16 cellular contexts compared by ENCODE assay signal in the genomic region with DNA sequence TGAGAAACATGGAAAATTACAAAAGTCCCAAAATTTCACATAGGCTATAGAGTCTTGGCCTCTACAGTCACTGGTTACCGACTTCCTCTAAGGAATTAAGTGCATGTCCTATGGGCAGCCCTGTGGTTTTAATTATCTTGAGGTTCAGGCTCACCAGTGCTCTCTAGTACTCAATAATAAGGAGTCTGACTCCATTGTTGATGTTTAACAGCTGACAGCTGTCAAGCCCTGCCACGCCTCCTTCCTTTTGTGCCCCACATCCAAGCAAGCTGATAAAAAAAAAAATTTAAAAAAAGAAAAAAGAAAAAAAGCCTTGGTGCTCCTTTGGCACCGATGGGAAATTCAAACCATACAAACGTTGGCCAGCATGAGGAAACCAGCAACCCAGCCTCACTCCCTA.
DNase-seq lines count a peak whose midpoint lies in the region; ATAC-seq and TF ChIP-seq lines count a peak whose summit lies in the region.
"Had no signal": no experiment of that assay in that cellular context is flagged by ENCODE, and none has a peak within 500 bp of the region (broad histone marks: within the 10 kb centered on the region; RNA-seq: fewer than 3 reads in every experiment).

No MANE protein-coding gene starts in this region.

- H3K4me3 ChIP-seq in fibroblast of pulmonary artery (replicated peaks; ENCODE audit: low read depth, low read length) (no peak overlapping the region), psoas muscle (no peak overlapping the region)

- intact Hi-C loops in psoas muscle (cut with DNase I) = loop anchor here in 1 of 2 donors (5.0 to 10.0 kb wide), 2 partner anchors 69 to 557 kb away; a partner anchor contains a TSS

- H3K27me3 ChIP-seq in psoas muscle (ENCODE audit: insufficient read depth in 3 of 3, low read length in 2 of 3) = no peaks in the 10 kb centered on the region
- H3K27me3 ChIP-seq: neutrophil had no signal

- no peaks in the 10 kb centered on the region for H3K9me3 Mint-ChIP-seq in T-helper 2 cell treated with Interferon-gamma antibody and Interleukin-4, amounts not matched to agents 5 μg/mL and 100 μg/mL, for 36 hours
- H3K9me3 Mint-ChIP-seq: stimulated activated naive B cell treated with anti-CD40 and anti-IgM and Interleukin-4, amounts not matched to agents 10 μg/mL and 1 μg/mL and 100 μg/mL, for 72 hours had no signal

- DNase-seq in DMS79 treated with DMSO at 0.1 percent for 48 hours (lab: John Stamatoyannopoulos, UW) = peak; percentile 26
- DNase-seq in RPMI8226 = peak; percentile 24
- DNase-seq in fibroblast of pulmonary artery (ENCODE audit: low read depth) = peak; percentile 62
- no peak for DNase-seq in T-helper 2 cell treated with Interferon-gamma antibody and Interleukin-4, amounts not matched to agents 5 μg/mL and 100 μg/mL, for 36 hours (ENCODE audit: low spot score)
- DNase-seq in NCI-H1048 (lab: John Stamatoyannopoulos, UW) = no peak
- DNase-seq in psoas muscle = no peak
- DNase-seq in cerebellar nuclear complex (lab: John Stamatoyannopoulos, UW) = no peak
- DNase-seq: activated effector memory CD4-positive, alpha-beta T cell treated with Interleukin-2 at 50 U/mL for 16 hours; Caco-2; HFFc6; kidney; stimulated activated naive B cell treated with anti-CD40 and anti-IgM and Interleukin-4, amounts not matched to agents 10 μg/mL and 1 μg/mL and 100 μg/mL, for 72 hours had no signal

- H3K36me3 Mint-ChIP-seq in T-helper 2 cell treated with Interferon-gamma antibody and Interleukin-4, amounts not matched to agents 5 μg/mL and 100 μg/mL, for 36 hours (ENCODE audit: low read depth) = peaks cover 3% of the 10 kb centered on the region
- H3K36me3 Mint-ChIP-seq: stimulated activated naive B cell treated with anti-CD40 and anti-IgM and Interleukin-4, amounts not matched to agents 10 μg/mL and 1 μg/mL and 100 μg/mL, for 72 hours had no signal

- H3K4me3 Mint-ChIP-seq in T-helper 2 cell treated with Interferon-gamma antibody and Interleukin-4, amounts not matched to agents 5 μg/mL and 100 μg/mL, for 36 hours = no peak overlapping the region
- H3K4me3 Mint-ChIP-seq: HFFc6, WTC11 had no signal

- no peak for TF ChIP-seq CTCF in fibroblast of pulmonary artery (IDR thresholded peaks at IDR 0.05; ENCODE audit: low read length, missing control alignments)
- no peak for TF ChIP-seq CTCF in psoas muscle (IDR thresholded peaks at IDR 0.05)

- no peaks in the 10 kb centered on the region for H3K27me3 Mint-ChIP-seq in T-helper 2 cell treated with Interferon-gamma antibody and Interleukin-4, amounts not matched to agents 5 μg/mL and 100 μg/mL, for 36 hours (ENCODE audit: low read depth)
- H3K27me3 Mint-ChIP-seq: stimulated activated naive B cell treated with anti-CD40 and anti-IgM and Interleukin-4, amounts not matched to agents 10 μg/mL and 1 μg/mL and 100 μg/mL, for 72 hours had no signal

- peaks cover 30% of the 10 kb centered on the region for H3K4me1 Mint-ChIP-seq in T-helper 2 cell treated with Interferon-gamma antibody and Interleukin-4, amounts not matched to agents 5 μg/mL and 100 μg/mL, for 36 hours (ENCODE audit: low read depth)

- H3K27ac ChIP-seq in psoas muscle = no peak overlapping the region
- H3K27ac ChIP-seq: neutrophil had no signal

- H3K4me1 ChIP-seq in psoas muscle = no peaks in the 10 kb centered on the region

- no peaks in the 10 kb centered on the region for H3K36me3 ChIP-seq in psoas muscle (ENCODE audit: insufficient read depth in 1 of 2, low read depth in 1 of 2)
- H3K36me3 ChIP-seq: neutrophil had no signal

- H3K9me3 ChIP-seq in psoas muscle = no peaks in the 10 kb centered on the region
- H3K9me3 ChIP-seq: Caco-2, neutrophil had no signal

- 22 to 27% (median 23%) methylated on average over 4 of the region's 4 CpGs for WGBS in psoas muscle, 3 donors

- H3K27ac Mint-ChIP-seq in T-helper 2 cell treated with Interferon-gamma antibody and Interleukin-4, amounts not matched to agents 5 μg/mL and 100 μg/mL, for 36 hours = no peak overlapping the region
- H3K27ac Mint-ChIP-seq: HFFc6, WTC11 had no signal

- ATAC-seq in HG02759 (IDR thresholded peaks at IDR 0.05; ENCODE audit: unreplicated experiment) (peak; percentile 20), psoas muscle (no peak)
- ATAC-seq: Panc1, WTC11 had no signal

Comparison
In these comparisons a context has a peak if more than half of its experiments do, and no peak if none do; other contexts are left out.
1. DNase-seq: peak in DMS79 treated with DMSO at 0.1 percent for 48 hours (single experiment), RPMI8226 (single experiment) and fibroblast of pulmonary artery (single experiment); none in T-helper 2 cell treated with Interferon-gamma antibody and Interleukin-4, amounts not matched to agents 5 μg/mL and 100 μg/mL, for 36 hours (single experiment), NCI-H1048 (single experiment), psoas muscle (0 of 2) and cerebellar nuclear complex (0 of 2).